ENCODE assay signal across 19 cellular contexts in the genomic region with DNA sequence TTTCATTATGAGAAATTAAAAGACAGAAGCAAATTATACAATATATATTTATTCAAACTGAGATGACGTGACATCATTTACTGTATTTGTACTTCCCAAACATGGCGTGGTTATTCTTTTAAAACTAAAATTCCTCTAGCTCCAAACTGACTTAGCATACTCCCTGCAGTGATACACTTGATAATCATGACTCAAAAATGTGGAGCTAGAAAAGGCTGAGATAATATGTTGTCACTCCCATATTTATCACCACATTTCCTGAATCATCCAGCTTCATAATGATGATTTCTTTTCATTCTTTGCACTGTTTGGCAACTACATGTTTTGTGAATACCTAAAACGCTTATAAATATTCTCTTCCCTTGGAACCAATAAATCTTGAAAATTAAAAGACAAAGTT.
DNase-seq lines count a peak whose midpoint lies in the region; ATAC-seq, FAIRE-seq and TF ChIP-seq lines count a peak whose summit lies in the region.
"Had no signal": no experiment of that assay in that cellular context is flagged by ENCODE, and none has a peak within 500 bp of the region (broad histone marks: within the 10 kb centered on the region; RNA-seq: fewer than 3 reads in every experiment).

No MANE protein-coding gene starts in this region.

- no TSS peak for BruUV-seq in HepG2 (replicated peaks; lab: Mats Ljungman, UMichigan)

- TF ChIP-seq EP300 in HepG2 (IDR thresholded peaks at IDR 0.05; ENCODE audit: low read depth in 2 of 2, low read length in 2 of 2) = no peak
- no peak for TF ChIP-seq EP300 in HepG2 (CRISPR knock-in tag; IDR thresholded peaks at IDR 0.05; ENCODE audit: borderline replicate concordance)

- TF ChIP-seq CTCF in epithelial cell of esophagus (IDR thresholded peaks at IDR 0.05; ENCODE audit: insufficient read depth, low read depth, low read length, missing control alignments) (no peak), osteocyte (IDR thresholded peaks at IDR 0.05) (no peak), HepG2 (CRISPR knock-in tag; IDR thresholded peaks at IDR 0.05) (no peak)

- peaks cover 56% of the 10 kb centered on the region for H3K36me3 Mint-ChIP-seq in osteocyte (ENCODE audit: unreplicated experiment)
- H3K36me3 Mint-ChIP-seq: CD4-positive, CD25-positive, alpha-beta regulatory T cell had no signal

- H2AFZ ChIP-seq in Karpas-422 (ENCODE audit: low read length) (no peak overlapping the region), HepG2 (ENCODE audit: low read length) (no peak overlapping the region)

- FAIRE-seq in HepG2 (lab: Jason Lieb, UNC) = no peak
- FAIRE-seq: urothelium cell line had no signal

- H3K79me2 ChIP-seq in Karpas-422 (ENCODE audit: low read length) = peaks cover 78% of the 10 kb centered on the region
- no peaks in the 10 kb centered on the region for H3K79me2 ChIP-seq in HepG2 (ENCODE audit: insufficient read depth, low read length)

- no peak overlapping the region for H3K4me3 ChIP-seq in Karpas-422 (ENCODE audit: low read length)
- no peak overlapping the region for H3K4me3 ChIP-seq in epithelial cell of esophagus (ENCODE audit: low read length)
- H3K4me3 ChIP-seq in HepG2 (replicated peaks in 1 of 3; ENCODE audit: insufficient read depth in 1 of 3, low read depth in 2 of 3, low read length in 3 of 3) = no peak overlapping the region
- H3K4me3 ChIP-seq: ascending aorta, left lung, Peyer's patch had no signal

- intact Hi-C loops in HepG2 (cut with micrococcal nuclease; ENCODE audit: unreplicated experiment) = no loop called here

- H3K27ac ChIP-seq in Karpas-422 (ENCODE audit: low read length) (peak overlapping the region; percentile 26), HepG2 (ENCODE audit: extremely low read length, insufficient read depth, low read length) (no peak overlapping the region)
- H3K27ac ChIP-seq: ascending aorta, left lung, Peyer's patch had no signal

- POLR2A ChIA-PET in HepG2 (lab: Yijun Ruan, JAX) = no interaction called here

- H3K9me2 ChIP-seq in Karpas-422 (replicated peaks; ENCODE audit: insufficient read depth, low read length) = no peaks in the 10 kb centered on the region

- H3K27ac Mint-ChIP-seq in osteocyte (ENCODE audit: unreplicated experiment) = peak overlapping the region; percentile 78
- H3K27ac Mint-ChIP-seq: activated CD8-positive, alpha-beta T cell treated with anti-CD3 and anti-CD28 coated beads, Interleukin-2, amount 10 ng/mL, durations not matched to agents 7 days and 5 days; CD4-positive, CD25-positive, alpha-beta regulatory T cell; progenitor cell of endocrine pancreas; stimulated activated naive CD8-positive, alpha-beta T cell treated with anti-CD3 and anti-CD28 coated beads, Interleukin-15, amount 100 ng/mL, for 72 hours had no signal

- 0% methylated on average over 3 of the region's 3 CpGs for WGBS in HepG2 (ENCODE audit: low lambda C conversion rate)

- peak; percentile 67 for DNase-seq in AG20443 (ENCODE audit: low spot score)
- no peak for DNase-seq in Karpas-422
- DNase-seq in epithelial cell of esophagus (ENCODE audit: low read depth) = peak; percentile 3
- DNase-seq in osteocyte (ENCODE audit: extremely low spot score, unreplicated experiment) = no peak
- no peak for DNase-seq in T-helper 9 cell
- no peak for DNase-seq in HepG2 (ENCODE audit: low spot score)
- no peak for DNase-seq in activated CD4-positive, CD25-positive, alpha-beta regulatory T cell treated with anti-CD3 and anti-CD28 coated beads, Interleukin-2, amount 50 U/mL, for 72 hours
- DNase-seq: activated CD8-positive, alpha-beta T cell treated with anti-CD3 and anti-CD28 coated beads, Interleukin-2, amount 10 ng/mL, durations not matched to agents 7 days and 5 days; activated effector memory CD4-positive, alpha-beta T cell treated with Interleukin-2 at 50 U/mL for 16 hours; CD4-positive, CD25-positive, alpha-beta regulatory T cell; left lung; naive B cell; NCI-H82; Peyer's patch; stimulated activated naive CD8-positive, alpha-beta T cell treated with anti-CD3 and anti-CD28 coated beads, Interleukin-15, amount 100 ng/mL, for 72 hours had no signal

- H3K9me3 ChIP-seq in Karpas-422 (ENCODE audit: low read length) = no peaks in the 10 kb centered on the region
- no peaks in the 10 kb centered on the region for H3K9me3 ChIP-seq in HepG2 (ENCODE audit: low read length)
- H3K9me3 ChIP-seq: ascending aorta, left lung, Peyer's patch had no signal

- TF ChIP-seq POLR2A in HepG2 (IDR thresholded peaks at IDR 0.05; ENCODE audit: insufficient read depth in 1 of 2, low read depth in 2 of 2, low read length in 2 of 2) = no peak

- no peak overlapping the region for H3K9ac ChIP-seq in Karpas-422 (ENCODE audit: low read length)
- no peak overlapping the region for H3K9ac ChIP-seq in HepG2 (ENCODE audit: insufficient read depth, low read depth, low read length)

- H4K20me1 ChIP-seq in Karpas-422 (ENCODE audit: insufficient read depth, low read depth, low read length) (no peaks in the 10 kb centered on the region), HepG2 (ENCODE audit: insufficient read depth, low read length) (no peaks in the 10 kb centered on the region)

- no peak for TF ChIP-seq RAD21 in HepG2 (CRISPR knock-in tag; IDR thresholded peaks at IDR 0.05)

- H3K4me2 ChIP-seq in Karpas-422 (ENCODE audit: low read depth, low read length, poor library complexity, severe bottlenecking) (no peak overlapping the region), HepG2 (ENCODE audit: low read depth, low read length) (no peak overlapping the region)

- no peaks in the 10 kb centered on the region for H3K9me3 Mint-ChIP-seq in osteocyte (ENCODE audit: unreplicated experiment)
- H3K9me3 Mint-ChIP-seq: CD4-positive, CD25-positive, alpha-beta regulatory T cell; naive B cell; stimulated activated naive CD8-positive, alpha-beta T cell treated with anti-CD3 and anti-CD28 coated beads, Interleukin-15, amount 100 ng/mL, for 72 hours had no signal

- H3K27me3 Mint-ChIP-seq in osteocyte (ENCODE audit: unreplicated experiment) = no peaks in the 10 kb centered on the region
- H3K27me3 Mint-ChIP-seq: naive B cell; stimulated activated naive CD8-positive, alpha-beta T cell treated with anti-CD3 and anti-CD28 coated beads, Interleukin-15, amount 100 ng/mL, for 72 hours had no signal

- no peaks in the 10 kb centered on the region for H3K36me3 ChIP-seq in Karpas-422 (ENCODE audit: insufficient read depth, low read length)
- H3K36me3 ChIP-seq in HepG2 (replicated peaks in 1 of 2; ENCODE audit: control insufficient read depth in 1 of 2, insufficient read depth in 2 of 2, low read length in 2 of 2) = no peaks in the 10 kb centered on the region
- H3K36me3 ChIP-seq: ascending aorta, left lung, Peyer's patch had no signal

- no peak overlapping the region for H3K4me3 Mint-ChIP-seq in osteocyte (ENCODE audit: unreplicated experiment)
- H3K4me3 Mint-ChIP-seq: activated CD8-positive, alpha-beta T cell treated with anti-CD3 and anti-CD28 coated beads, Interleukin-2, amount 10 ng/mL, durations not matched to agents 7 days and 5 days; CD4-positive, CD25-positive, alpha-beta regulatory T cell; naive B cell; stimulated activated naive CD8-positive, alpha-beta T cell treated with anti-CD3 and anti-CD28 coated beads, Interleukin-15, amount 100 ng/mL, for 72 hours had no signal

- H3K27me3 ChIP-seq in Karpas-422 (ENCODE audit: low read length) (no peaks in the 10 kb centered on the region), HepG2 (ENCODE audit: control insufficient read depth in 1 of 2, insufficient read depth in 2 of 2, low read length in 2 of 2) (no peaks in the 10 kb centered on the region; a peak in 1 of 5 replicates)
- H3K27me3 ChIP-seq: ascending aorta, left lung, Peyer's patch had no signal

- in situ Hi-C loops in HepG2 (cut with HindIII; ENCODE audit: extremely low pct_ligation_motif_present, low pct_unique_long_range_greater_than_20kb) = no loop called here

- ATAC-seq in GM21529 (IDR thresholded peaks at IDR 0.05; ENCODE audit: unreplicated experiment) = no peak
- no peak for ATAC-seq in HepG2
- ATAC-seq: activated CD8-positive, alpha-beta T cell treated with anti-CD3 and anti-CD28 coated beads, Interleukin-2, amount 10 ng/mL, durations not matched to agents 7 days and 5 days; left lung; stimulated activated naive CD8-positive, alpha-beta T cell treated with anti-CD3 and anti-CD28 coated beads, Interleukin-15, amount 100 ng/mL, for 72 hours had no signal

- peaks cover 76% of the 10 kb centered on the region for H3K4me1 ChIP-seq in Karpas-422 (ENCODE audit: low read length)
- H3K4me1 ChIP-seq in HepG2 (ENCODE audit: insufficient read depth, low read length) = no peaks in the 10 kb centered on the region
- H3K4me1 ChIP-seq: left lung, Peyer's patch had no signal

- H3K4me1 Mint-ChIP-seq in osteocyte (ENCODE audit: unreplicated experiment) = peaks cover 50% of the 10 kb centered on the region
- H3K4me1 Mint-ChIP-seq: CD4-positive, CD25-positive, alpha-beta regulatory T cell; stimulated activated naive CD8-positive, alpha-beta T cell treated with anti-CD3 and anti-CD28 coated beads, Interleukin-15, amount 100 ng/mL, for 72 hours had no signal

- CTCF ChIA-PET in HepG2 (lab: Yijun Ruan, JAX; ENCODE audit: low intra/inter-chr PET ratio, low total read pairs) = no interaction called here

TF ChIP-seq in HepG2, 621 proteins besides CTCF, POLR2A, EP300 and RAD21:
- TF ChIP-seq SMAD3 (CRISPR knock-in tag; IDR thresholded peaks at IDR 0.05) = no peak
- no peak for TF ChIP-seq CENPX (CRISPR knock-in tag; IDR thresholded peaks at IDR 0.05)
- no peak for TF ChIP-seq THYN1 (CRISPR knock-in tag; IDR thresholded peaks at IDR 0.05; ENCODE audit: borderline replicate concordance, low read depth)
- no peak for TF ChIP-seq ZBTB7A (CRISPR knock-in tag; IDR thresholded peaks at IDR 0.05)

Comparison
In these comparisons a context has a peak if more than half of its experiments do, and no peak if none do; other contexts are left out.
1. DNase-seq: peak in AG20443 (single experiment) and epithelial cell of esophagus (single experiment); none in Karpas-422 (single experiment), osteocyte (single experiment), T-helper 9 cell (single experiment), HepG2 (single experiment) and activated CD4-positive, CD25-positive, alpha-beta regulatory T cell treated with anti-CD3 and anti-CD28 coated beads, Interleukin-2, amount 50 U/mL, for 72 hours (single experiment).